ENCODE assay signal across 18 cellular contexts in the genomic region with DNA sequence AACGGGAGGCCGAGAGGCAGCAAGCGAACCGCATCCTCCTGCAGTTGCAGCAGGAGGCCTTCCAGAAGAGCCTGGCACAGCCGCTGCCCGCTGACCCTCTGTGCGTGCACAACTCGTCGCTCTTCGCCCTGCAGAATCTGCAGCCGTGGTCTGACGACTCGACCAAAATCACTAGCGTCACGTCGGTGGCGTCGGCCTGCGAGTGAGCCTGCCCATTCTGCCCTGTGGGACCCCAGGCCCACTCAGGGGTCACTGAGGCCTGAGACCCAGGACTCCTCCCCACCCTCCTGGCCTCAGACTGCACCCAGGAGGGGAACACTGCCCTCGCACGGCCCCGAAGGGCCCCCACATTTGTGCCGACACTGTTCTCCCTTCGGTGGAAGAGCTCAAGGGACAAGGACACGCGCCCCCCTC. TPM values are rescaled to one million over a fixed set of nuclear protein-coding genes. Genes with fewer than 3 reads are reported as not detected.
A peak's percentile ranks its signal among the peaks of the same experiment; 100 is the strongest.
DNase-seq lines count a peak whose midpoint lies in the region; ATAC-seq and TF ChIP-seq lines count a peak whose summit lies in the region.
"Had no signal": no experiment of that assay in that cellular context is flagged by ENCODE, and none has a peak within 500 bp of the region (broad histone marks: within the 10 kb centered on the region; RNA-seq: fewer than 3 reads in every experiment).

No MANE protein-coding gene starts in this region.

- H3K4me1 ChIP-seq in neuronal stem cell (ENCODE audit: control insufficient read depth in 2 of 2, insufficient read depth in 1 of 2, low read depth in 1 of 2, low read length in 2 of 2): peaks cover 0 to 10% of the 10 kb centered on the region in 2 donors

- DNase-seq in activated naive CD4-positive, alpha-beta T cell treated with anti-CD3 and anti-CD28 coated beads, Interleukin-2, amount 10 ng/mL, durations not matched to agents 7 days and 5 days: no peak
- DNase-seq in activated naive CD4-positive, alpha-beta T cell treated with Interleukin-2 at 50 U/mL for 16 hours: no peak
- no peak for DNase-seq in glutamatergic neuron
- DNase-seq in neuronal stem cell (ENCODE audit: low spot score): no peak
- DNase-seq in C1 segment of cervical spinal cord (lab: John Stamatoyannopoulos, UW): no peak
- DNase-seq: Caco-2; CD8-positive, alpha-beta memory T cell; DND-41; GM23248; HCEC 1CT; HFFc6 had no signal

- H3K27ac ChIP-seq in neuronal stem cell (replicated peaks; ENCODE audit: low read length): no peak overlapping the region
- H3K27ac ChIP-seq: 22Rv1, GM23248 had no signal

- H3K9ac ChIP-seq in neuronal stem cell (ENCODE audit: low read depth, low read length, poor library complexity): no peak overlapping the region
- H3K9ac ChIP-seq: GM23248 had no signal

- no peak overlapping the region for H3K18ac ChIP-seq in neuronal stem cell (ENCODE audit: low read length)

- no CpG with 5 or more reads among the region's 26 CpGs for WGBS in neuronal stem cell (ENCODE audit: extremely low coverage in 2 of 2, insufficient read length in 2 of 2, insufficient replicate concordance in 1 of 2), 2 donors

- no peak overlapping the region for H2BK15ac ChIP-seq in neuronal stem cell (ENCODE audit: low read length)

- no peaks in the 10 kb centered on the region for H3K9me3 Mint-ChIP-seq in activated naive CD4-positive, alpha-beta T cell treated with anti-CD3 and anti-CD28 coated beads, Interleukin-2, amount 10 ng/mL, durations not matched to agents 7 days and 5 days
- peaks cover 35% of the 10 kb centered on the region for H3K9me3 Mint-ChIP-seq in glutamatergic neuron (ENCODE audit: unreplicated experiment)
- H3K9me3 Mint-ChIP-seq: CD8-positive, alpha-beta memory T cell; HFFc6 had no signal

- peaks cover 0 to 5% of the 10 kb centered on the region in 2 donors for H3K9me3 ChIP-seq in neuronal stem cell (replicated peaks in 1 of 2; ENCODE audit: control insufficient read depth in 2 of 2, insufficient read depth in 1 of 2, low read depth in 1 of 2, low read length in 2 of 2)
- H3K9me3 ChIP-seq: Caco-2 had no signal

- no peak overlapping the region for H2BK5ac ChIP-seq in neuronal stem cell (ENCODE audit: low read length)

- no peak overlapping the region for H4K91ac ChIP-seq in neuronal stem cell (ENCODE audit: low read depth, low read length, poor library complexity)

- CTCF ChIA-PET in activated naive CD4-positive, alpha-beta T cell treated with anti-CD3 and anti-CD28 coated beads, Interleukin-2, amount 10 ng/mL, durations not matched to agents 7 days and 5 days (lab: Charles Lee): interaction anchor here (8.1 kb wide), 1 partner anchor 40 kb away, joined by 272 read pairs; no protein-coding TSS in a partner anchor

- H3K4me3 Mint-ChIP-seq in activated naive CD4-positive, alpha-beta T cell treated with anti-CD3 and anti-CD28 coated beads, Interleukin-2, amount 10 ng/mL, durations not matched to agents 7 days and 5 days: no peak overlapping the region
- peak overlapping the region; percentile 93 for H3K4me3 Mint-ChIP-seq in glutamatergic neuron (ENCODE audit: unreplicated experiment)
- H3K4me3 Mint-ChIP-seq: HFFc6 had no signal

- H3K27ac Mint-ChIP-seq in activated naive CD4-positive, alpha-beta T cell treated with anti-CD3 and anti-CD28 coated beads, Interleukin-2, amount 10 ng/mL, durations not matched to agents 7 days and 5 days: peak overlapping the region; percentile 50
- peak overlapping the region; percentile 81 for H3K27ac Mint-ChIP-seq in glutamatergic neuron (ENCODE audit: unreplicated experiment)
- H3K27ac Mint-ChIP-seq: HFFc6 had no signal

- H3K79me1 ChIP-seq in neuronal stem cell (ENCODE audit: low read depth, low read length): no peaks in the 10 kb centered on the region

- ATAC-seq in GM19455 (IDR thresholded peaks at IDR 0.05; ENCODE audit: unreplicated experiment) (no peak), GM19035 (IDR thresholded peaks at IDR 0.05; ENCODE audit: unreplicated experiment) (no peak), GM21576 (IDR thresholded peaks at IDR 0.05; ENCODE audit: unreplicated experiment) (no peak)
- ATAC-seq: HepG2 had no signal

- no peaks in the 10 kb centered on the region for H3K36me3 ChIP-seq in neuronal stem cell (replicated peaks in 1 of 2; ENCODE audit: control insufficient read depth in 2 of 2, insufficient read depth in 2 of 2, low read length in 2 of 2)

- no peak overlapping the region for H2BK120ac ChIP-seq in neuronal stem cell (ENCODE audit: low read depth, low read length)

- TF ChIP-seq CTCF in glutamatergic neuron (IDR thresholded peaks at IDR 0.05; ENCODE audit: partially characterized antibody, unreplicated experiment): no peak

- no peak overlapping the region for H3K4me3 ChIP-seq in neuronal stem cell (ENCODE audit: low read length in 2 of 2)
- H3K4me3 ChIP-seq: GM23248 had no signal

- H3K23ac ChIP-seq in neuronal stem cell (ENCODE audit: low read depth, low read length, poor library complexity): peak overlapping the region; percentile 85

- peaks cover 20% of the 10 kb centered on the region for H3K4me1 Mint-ChIP-seq in activated naive CD4-positive, alpha-beta T cell treated with anti-CD3 and anti-CD28 coated beads, Interleukin-2, amount 10 ng/mL, durations not matched to agents 7 days and 5 days
- H3K4me1 Mint-ChIP-seq in glutamatergic neuron (ENCODE audit: low read depth, unreplicated experiment): peaks cover 35% of the 10 kb centered on the region

- peaks cover 82 to 100% (median 100%) of the 10 kb centered on the region in 3 experiments for H3K27me3 ChIP-seq in neuronal stem cell (ENCODE audit: control insufficient read depth in 3 of 3, insufficient read depth in 3 of 3, low read depth in 1 of 3, low read length in 3 of 3)

- H2AFZ ChIP-seq in neuronal stem cell (ENCODE audit: low read length): no peak overlapping the region
- H2AFZ ChIP-seq: GM23248 had no signal

- H3K14ac ChIP-seq in neuronal stem cell (ENCODE audit: low read length): no peak overlapping the region

- H3K4me2 ChIP-seq in neuronal stem cell (ENCODE audit: insufficient read depth, low read length, poor library complexity, severe bottlenecking): no peak overlapping the region

- H2BK12ac ChIP-seq in neuronal stem cell (ENCODE audit: low read length): no peak overlapping the region

- peaks cover 100% of the 10 kb centered on the region for H3K27me3 Mint-ChIP-seq in activated naive CD4-positive, alpha-beta T cell treated with anti-CD3 and anti-CD28 coated beads, Interleukin-2, amount 10 ng/mL, durations not matched to agents 7 days and 5 days
- H3K27me3 Mint-ChIP-seq in glutamatergic neuron (ENCODE audit: unreplicated experiment): peaks cover 59% of the 10 kb centered on the region

- no peak overlapping the region for H2AK5ac ChIP-seq in neuronal stem cell (ENCODE audit: low read depth, low read length)

- peaks cover 3% of the 10 kb centered on the region for H3K36me3 Mint-ChIP-seq in activated naive CD4-positive, alpha-beta T cell treated with anti-CD3 and anti-CD28 coated beads, Interleukin-2, amount 10 ng/mL, durations not matched to agents 7 days and 5 days
- no peaks in the 10 kb centered on the region for H3K36me3 Mint-ChIP-seq in glutamatergic neuron (ENCODE audit: unreplicated experiment)
- H3K36me3 Mint-ChIP-seq: CD8-positive, alpha-beta memory T cell had no signal

- no peak overlapping the region for H4K8ac ChIP-seq in neuronal stem cell (ENCODE audit: low read depth, low read length)

- no peak overlapping the region for H3K4ac ChIP-seq in neuronal stem cell (ENCODE audit: low read length)

RNA-seq across cellular contexts. Expression of gene TLX1, which starts 5.6 kb away (rescaled TPM):
- total RNA-seq in glutamatergic neuron (ENCODE audit: unreplicated experiment): 14.3 TPM
- not detected for polyA plus RNA-seq in neuronal stem cell (2013, experiment 1 of 2)
- polyA plus RNA-seq in neuronal stem cell (2013, experiment 2 of 2): not detected
- total RNA-seq: A673; CD8-positive, alpha-beta memory T cell; GM23248; HFFc6 had no signal
- polyA plus RNA-seq: BJ; CD8-positive, alpha-beta memory T cell; GM23248 had no signal
